ENCODE assay signal across 20 cellular contexts in genomic region chr5:68404246-68404645, GRCh38.
"Had no signal": no experiment of that assay in that cellular context is flagged by ENCODE, and none has a peak within 500 bp of the region (broad histone marks: within the 10 kb centered on the region; RNA-seq: fewer than 3 reads in every experiment).

No MANE protein-coding gene starts in this region.

- ATAC-seq: gastrocnemius medialis; left ventricle myocardium superior; lower lobe of right lung; right cardiac atrium; stimulated activated memory B cell treated with anti-CD40 and anti-IgM and Interleukin-4, amounts not matched to agents 10 μg/mL and 1 μg/mL and 100 μg/mL, for 72 hours; upper lobe of right lung had no signal

- H3K27ac ChIP-seq: gastrocnemius medialis, lower lobe of right lung, psoas muscle, sigmoid colon, spleen, testis, tibial artery, upper lobe of right lung, vagina had no signal

- H3K36me3 Mint-ChIP-seq: stimulated activated memory B cell treated with anti-CD40 and anti-IgM and Interleukin-4, amounts not matched to agents 10 μg/mL and 1 μg/mL and 100 μg/mL, for 72 hours had no signal

- H3K9me3 Mint-ChIP-seq: central memory CD8-positive, alpha-beta T cell; stimulated activated memory B cell treated with anti-CD40 and anti-IgM and Interleukin-4, amounts not matched to agents 10 μg/mL and 1 μg/mL and 100 μg/mL, for 72 hours had no signal

- H3K9me3 ChIP-seq: gastrocnemius medialis, lower lobe of right lung, psoas muscle, sigmoid colon, spleen, testis, tibial artery, upper lobe of right lung, vagina had no signal

- DNase-seq: cortex of kidney; gastrocnemius medialis; left ventricle myocardium superior; lower lobe of right lung; nephron progenitor cell; nucleus accumbens; psoas muscle; right cardiac atrium; sigmoid colon; spleen; stimulated activated CD4-positive, alpha-beta T cell treated with anti-CD3 and anti-CD28 coated beads, Interleukin-4, amount 100 ng/mL, for 4 hours; stimulated activated naive CD8-positive, alpha-beta T cell treated with anti-CD3 and anti-CD28 coated beads, Interleukin-15, Interleukin-2, amounts not matched to agents 100 U/mL and 50 U/mL, for 24 hours; substantia nigra; testis; tibial artery; upper lobe of right lung had no signal

- H3K4me3 Mint-ChIP-seq: central memory CD8-positive, alpha-beta T cell; nephron progenitor cell; stimulated activated memory B cell treated with anti-CD40 and anti-IgM and Interleukin-4, amounts not matched to agents 10 μg/mL and 1 μg/mL and 100 μg/mL, for 72 hours had no signal

- H3K4me1 ChIP-seq: gastrocnemius medialis, psoas muscle, sigmoid colon, testis had no signal

- H3K27me3 ChIP-seq: gastrocnemius medialis, sigmoid colon, spleen, testis, tibial artery, upper lobe of right lung, vagina had no signal

- FAIRE-seq: keratinocyte had no signal

- H3K27me3 Mint-ChIP-seq: central memory CD8-positive, alpha-beta T cell; stimulated activated memory B cell treated with anti-CD40 and anti-IgM and Interleukin-4, amounts not matched to agents 10 μg/mL and 1 μg/mL and 100 μg/mL, for 72 hours had no signal

- H3K4me3 ChIP-seq: gastrocnemius medialis, lower lobe of right lung, psoas muscle, sigmoid colon, spleen, testis, tibial artery, upper lobe of right lung, vagina had no signal

- H3K27ac Mint-ChIP-seq: nephron progenitor cell; stimulated activated memory B cell treated with anti-CD40 and anti-IgM and Interleukin-4, amounts not matched to agents 10 μg/mL and 1 μg/mL and 100 μg/mL, for 72 hours had no signal

- H3K36me3 ChIP-seq: gastrocnemius medialis, lower lobe of right lung, sigmoid colon, spleen, tibial artery, upper lobe of right lung, vagina had no signal
